Comparison of ENCODE assay signal across 1 cellular context in the genomic region with DNA sequence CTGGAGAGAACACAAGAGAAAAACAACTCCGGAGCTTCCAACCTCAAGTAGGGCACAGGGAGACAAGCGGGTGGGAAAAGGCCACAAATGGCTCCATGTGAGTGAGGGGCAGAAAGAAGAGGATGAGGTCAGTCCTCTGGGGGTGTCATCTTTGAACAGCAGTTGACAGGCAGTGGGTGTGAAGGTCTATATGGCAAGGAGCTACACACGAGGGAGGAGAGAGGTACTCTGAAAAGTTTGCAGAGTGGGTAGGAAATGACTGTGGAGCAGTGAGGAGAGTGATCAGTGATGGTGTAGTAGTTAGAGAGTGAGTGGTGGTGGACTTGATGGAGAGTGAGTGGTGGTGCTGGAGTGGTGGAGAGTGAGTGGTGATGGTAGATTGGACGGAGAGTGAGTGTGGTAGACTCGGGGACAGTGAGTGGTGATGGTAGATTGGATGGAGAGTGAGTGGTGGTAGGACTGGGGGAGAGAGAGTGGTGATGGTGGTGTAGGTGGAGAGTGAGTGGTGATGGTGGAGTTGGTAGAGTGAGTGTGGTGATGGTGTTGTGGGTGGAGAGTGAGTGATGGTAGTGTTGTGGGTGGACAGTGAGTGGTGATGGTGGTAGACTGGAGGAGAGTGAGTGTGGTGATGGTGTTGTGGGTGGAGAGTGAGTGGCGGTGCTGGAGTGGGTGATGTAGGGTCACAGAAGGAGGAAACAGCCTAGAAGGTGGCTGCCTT.
TF ChIP-seq lines count a peak whose summit lies in the region.

No MANE protein-coding gene starts in this region.

TF ChIP-seq in HepG2, 621 proteins besides CTCF, POLR2A, EP300 and RAD21:
- TF ChIP-seq PCBP2 (optimal IDR thresholded peaks at IDR 0.05; ENCODE audit: low read depth, low read length, poor library complexity, severe bottlenecking) (no peak), ZNF326 (CRISPR knock-in tag; IDR thresholded peaks at IDR 0.05; ENCODE audit: borderline replicate concordance) (no peak), ZBTB1 (CRISPR knock-in tag; IDR thresholded peaks at IDR 0.05; ENCODE audit: borderline replicate concordance) (no peak), ZNF891 (CRISPR knock-in tag; IDR thresholded peaks at IDR 0.05) (no peak), IKZF1 (IDR thresholded peaks at IDR 0.05) (0 out of 2 replicates have a peak, but pooled peaks have one; percentile 42), JUNB (CRISPR knock-in tag; IDR thresholded peaks at IDR 0.05; ENCODE audit: borderline replicate concordance) (0 out of 2 replicates have a peak, but pooled peaks have one; percentile 23)
- TF ChIP-seq, protein P1, sequence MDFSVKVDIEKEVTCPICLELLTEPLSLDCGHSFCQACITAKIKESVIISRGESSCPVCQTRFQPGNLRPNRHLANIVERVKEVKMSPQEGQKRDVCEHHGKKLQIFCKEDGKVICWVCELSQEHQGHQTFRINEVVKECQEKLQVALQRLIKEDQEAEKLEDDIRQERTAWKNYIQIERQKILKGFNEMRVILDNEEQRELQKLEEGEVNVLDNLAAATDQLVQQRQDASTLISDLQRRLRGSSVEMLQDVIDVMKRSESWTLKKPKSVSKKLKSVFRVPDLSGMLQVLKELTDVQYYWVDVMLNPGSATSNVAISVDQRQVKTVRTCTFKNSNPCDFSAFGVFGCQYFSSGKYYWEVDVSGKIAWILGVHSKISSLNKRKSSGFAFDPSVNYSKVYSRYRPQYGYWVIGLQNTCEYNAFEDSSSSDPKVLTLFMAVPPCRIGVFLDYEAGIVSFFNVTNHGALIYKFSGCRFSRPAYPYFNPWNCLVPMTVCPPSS (IDR thresholded peaks at IDR 0.05): 0 out of 2 replicates have a peak, but pooled peaks have one; percentile 14
